ENCODE assay signal across 22 cellular contexts in genomic region chr12:32773686-32774085, GRCh38.
"Had no signal": no experiment of that assay in that cellular context is flagged by ENCODE, and none has a peak within 500 bp of the region (broad histone marks: within the 10 kb centered on the region; RNA-seq: fewer than 3 reads in every experiment).

No MANE protein-coding gene starts in this region.

- H3K4me3 ChIP-seq: esophagus squamous epithelium, gastroesophageal sphincter, left ventricle myocardium inferior, lower lobe of right lung, right atrium auricular region, sigmoid colon, skin epidermis, testis had no signal

- DNase-seq: effector memory CD8-positive, alpha-beta T cell; esophagus squamous epithelium; foreskin fibroblast; glutamatergic neuron; immature natural killer cell; left ventricle myocardium inferior; lower lobe of right lung; naive B cell; sigmoid colon; stimulated activated CD4-positive, alpha-beta T cell treated with anti-CD3 and anti-CD28 coated beads, Interleukin-2, amount 100 ng/mL, for 48 hours; testis; trophoblast cell had no signal

- H3K27ac Mint-ChIP-seq: dendritic cell treated with granulocyte-macrophage colony-stimulating factor and Interleukin-4, amounts not matched to agents 40 ng/mL and 50 ng/mL, for 4 days; effector memory CD8-positive, alpha-beta T cell; immature natural killer cell; memory B cell; mesothelial cell of epicardium; naive B cell; nephron; stimulated activated naive CD8-positive, alpha-beta T cell treated with anti-CD3 and anti-CD28 coated beads, Interleukin-15, Interleukin-2, amounts not matched to agents 100 ng/mL and 50 ng/mL, for 24 hours had no signal

- H3K4me3 Mint-ChIP-seq: central memory CD8-positive, alpha-beta T cell; dendritic cell treated with granulocyte-macrophage colony-stimulating factor and Interleukin-4, amounts not matched to agents 40 ng/mL and 50 ng/mL, for 4 days; effector memory CD8-positive, alpha-beta T cell; immature natural killer cell; memory B cell; mesothelial cell of epicardium; nephron; stimulated activated naive CD8-positive, alpha-beta T cell treated with anti-CD3 and anti-CD28 coated beads, Interleukin-15, Interleukin-2, amounts not matched to agents 100 ng/mL and 50 ng/mL, for 24 hours had no signal

- H3K27ac ChIP-seq: esophagus squamous epithelium, gastroesophageal sphincter, left ventricle myocardium inferior, lower lobe of right lung, neutrophil, right atrium auricular region, sigmoid colon, skin epidermis, testis had no signal

- H3K36me3 ChIP-seq: esophagus squamous epithelium, gastroesophageal sphincter, left ventricle myocardium inferior, lower lobe of right lung, neutrophil, right atrium auricular region, sigmoid colon had no signal

- H3K27me3 ChIP-seq: right atrium auricular region, sigmoid colon, testis had no signal

- H3K9me3 ChIP-seq: esophagus squamous epithelium, gastroesophageal sphincter, left ventricle myocardium inferior, lower lobe of right lung, neutrophil, right atrium auricular region, sigmoid colon, testis had no signal

- H3K36me3 Mint-ChIP-seq: immature natural killer cell, memory B cell, mesothelial cell of epicardium, naive B cell had no signal

- H3K4me1 ChIP-seq: esophagus squamous epithelium, gastroesophageal sphincter, left ventricle myocardium inferior, lower lobe of right lung, right atrium auricular region, sigmoid colon, testis had no signal

- H3K4me1 Mint-ChIP-seq: central memory CD8-positive, alpha-beta T cell; immature natural killer cell; memory B cell; naive B cell had no signal

- H3K9me3 Mint-ChIP-seq: central memory CD8-positive, alpha-beta T cell; dendritic cell treated with granulocyte-macrophage colony-stimulating factor and Interleukin-4, amounts not matched to agents 40 ng/mL and 50 ng/mL, for 4 days; effector memory CD8-positive, alpha-beta T cell; memory B cell; mesothelial cell of epicardium; naive B cell; nephron; stimulated activated naive CD8-positive, alpha-beta T cell treated with anti-CD3 and anti-CD28 coated beads, Interleukin-15, Interleukin-2, amounts not matched to agents 100 ng/mL and 50 ng/mL, for 24 hours had no signal
